1 cellular context compared by ENCODE assay signal in the genomic region with DNA sequence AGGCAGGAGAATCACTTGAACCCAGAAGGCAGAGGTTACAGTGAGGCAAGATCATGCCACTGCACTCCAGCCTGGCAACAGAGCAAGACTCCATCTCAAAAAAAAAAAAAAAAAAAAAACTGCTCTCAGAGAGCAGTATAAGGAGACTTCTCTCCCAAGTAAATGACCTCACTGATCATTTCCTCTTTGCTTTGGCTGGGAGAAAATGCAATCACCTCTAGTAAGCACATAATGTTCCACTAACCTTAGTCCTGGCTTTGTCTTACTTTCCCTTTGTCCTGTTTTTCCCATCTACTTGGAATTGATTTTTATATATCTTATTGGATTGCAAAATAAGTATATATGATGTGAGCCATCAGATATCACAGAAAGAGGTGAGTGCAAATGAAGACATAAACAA.
TF ChIP-seq lines count a peak whose summit lies in the region.

No MANE protein-coding gene starts in this region.

TF ChIP-seq in GM12878, 131 proteins besides CTCF, POLR2A, EP300 and RAD21:
- TF ChIP-seq, protein P1, sequence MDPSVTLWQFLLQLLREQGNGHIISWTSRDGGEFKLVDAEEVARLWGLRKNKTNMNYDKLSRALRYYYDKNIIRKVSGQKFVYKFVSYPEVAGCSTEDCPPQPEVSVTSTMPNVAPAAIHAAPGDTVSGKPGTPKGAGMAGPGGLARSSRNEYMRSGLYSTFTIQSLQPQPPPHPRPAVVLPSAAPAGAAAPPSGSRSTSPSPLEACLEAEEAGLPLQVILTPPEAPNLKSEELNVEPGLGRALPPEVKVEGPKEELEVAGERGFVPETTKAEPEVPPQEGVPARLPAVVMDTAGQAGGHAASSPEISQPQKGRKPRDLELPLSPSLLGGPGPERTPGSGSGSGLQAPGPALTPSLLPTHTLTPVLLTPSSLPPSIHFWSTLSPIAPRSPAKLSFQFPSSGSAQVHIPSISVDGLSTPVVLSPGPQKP (IDR thresholded peaks at IDR 0.05; ENCODE audit: low read depth, low read length) = no peak
- TF ChIP-seq TCF12 (IDR thresholded peaks at IDR 0.05; ENCODE audit: low read depth, low read length) = no peak
- peak; percentile 3; the same call in 1 of the 2 replicates for TF ChIP-seq SPI1 (IDR thresholded peaks at IDR 0.05; ENCODE audit: borderline replicate concordance, insufficient read depth, low read depth, low read length)
- no peak for TF ChIP-seq FOS (IDR thresholded peaks at IDR 0.05; ENCODE audit: borderline replicate concordance, extremely low read depth, insufficient read length)
- TF ChIP-seq POU2F2 (IDR thresholded peaks at IDR 0.05; ENCODE audit: borderline replicate concordance, low read depth, low read length) = no peak
- TF ChIP-seq, protein P2, sequence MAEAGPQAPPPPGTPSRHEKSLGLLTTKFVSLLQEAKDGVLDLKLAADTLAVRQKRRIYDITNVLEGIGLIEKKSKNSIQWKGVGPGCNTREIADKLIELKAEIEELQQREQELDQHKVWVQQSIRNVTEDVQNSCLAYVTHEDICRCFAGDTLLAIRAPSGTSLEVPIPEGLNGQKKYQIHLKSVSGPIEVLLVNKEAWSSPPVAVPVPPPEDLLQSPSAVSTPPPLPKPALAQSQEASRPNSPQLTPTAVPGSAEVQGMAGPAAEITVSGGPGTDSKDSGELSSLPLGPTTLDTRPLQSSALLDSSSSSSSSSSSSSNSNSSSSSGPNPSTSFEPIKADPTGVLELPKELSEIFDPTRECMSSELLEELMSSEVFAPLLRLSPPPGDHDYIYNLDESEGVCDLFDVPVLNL (IDR thresholded peaks at IDR 0.05; ENCODE audit: low read depth, low read length) = no peak
- no peak for TF ChIP-seq BMI1 (IDR thresholded peaks at IDR 0.05; ENCODE audit: borderline replicate concordance)
- TF ChIP-seq, protein P3, sequence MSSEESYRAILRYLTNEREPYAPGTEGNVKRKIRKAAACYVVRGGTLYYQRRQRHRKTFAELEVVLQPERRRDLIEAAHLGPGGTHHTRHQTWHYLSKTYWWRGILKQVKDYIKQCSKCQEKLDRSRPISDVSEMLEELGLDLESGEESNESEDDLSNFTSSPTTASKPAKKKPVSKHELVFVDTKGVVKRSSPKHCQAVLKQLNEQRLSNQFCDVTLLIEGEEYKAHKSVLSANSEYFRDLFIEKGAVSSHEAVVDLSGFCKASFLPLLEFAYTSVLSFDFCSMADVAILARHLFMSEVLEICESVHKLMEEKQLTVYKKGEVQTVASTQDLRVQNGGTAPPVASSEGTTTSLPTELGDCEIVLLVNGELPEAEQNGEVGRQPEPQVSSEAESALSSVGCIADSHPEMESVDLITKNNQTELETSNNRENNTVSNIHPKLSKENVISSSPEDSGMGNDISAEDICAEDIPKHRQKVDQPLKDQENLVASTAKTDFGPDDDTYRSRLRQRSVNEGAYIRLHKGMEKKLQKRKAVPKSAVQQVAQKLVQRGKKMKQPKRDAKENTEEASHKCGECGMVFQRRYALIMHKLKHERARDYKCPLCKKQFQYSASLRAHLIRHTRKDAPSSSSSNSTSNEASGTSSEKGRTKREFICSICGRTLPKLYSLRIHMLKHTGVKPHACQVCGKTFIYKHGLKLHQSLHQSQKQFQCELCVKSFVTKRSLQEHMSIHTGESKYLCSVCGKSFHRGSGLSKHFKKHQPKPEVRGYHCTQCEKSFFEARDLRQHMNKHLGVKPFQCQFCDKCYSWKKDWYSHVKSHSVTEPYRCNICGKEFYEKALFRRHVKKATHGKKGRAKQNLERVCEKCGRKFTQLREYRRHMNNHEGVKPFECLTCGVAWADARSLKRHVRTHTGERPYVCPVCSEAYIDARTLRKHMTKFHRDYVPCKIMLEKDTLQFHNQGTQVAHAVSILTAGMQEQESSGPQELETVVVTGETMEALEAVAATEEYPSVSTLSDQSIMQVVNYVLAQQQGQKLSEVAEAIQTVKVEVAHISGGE (CRISPR knock-in tag; IDR thresholded peaks at IDR 0.05) = no peak
- no peak for TF ChIP-seq BCL11A (IDR thresholded peaks at IDR 0.05; ENCODE audit: low read depth, low read length)
- no peak for TF ChIP-seq YBX1 (IDR thresholded peaks at IDR 0.05)
- no peak for TF ChIP-seq HCFC1 (IDR thresholded peaks at IDR 0.05; ENCODE audit: low read length)
- peak; percentile 39; the same call in 1 of the 2 replicates for TF ChIP-seq ATF7 (IDR thresholded peaks at IDR 0.05; ENCODE audit: low read depth)
- TF ChIP-seq KLF5 (IDR thresholded peaks at IDR 0.05; ENCODE audit: partially characterized antibody) = no peak
- TF ChIP-seq ASH2L (IDR thresholded peaks at IDR 0.05; ENCODE audit: borderline replicate concordance, low read depth) = no peak
- TF ChIP-seq FOXK2 (IDR thresholded peaks at IDR 0.05) = no peak
